In genomic region chr12:42981379-42981778, GRCh38 we compare ENCODE assay signal across 21 cellular contexts.
DNase-seq lines count a peak whose midpoint lies in the region; ATAC-seq and TF ChIP-seq lines count a peak whose summit lies in the region.
"Had no signal": no experiment of that assay in that cellular context is flagged by ENCODE, and none has a peak within 500 bp of the region (broad histone marks: within the 10 kb centered on the region; RNA-seq: fewer than 3 reads in every experiment).

No MANE protein-coding gene starts in this region.

- H4K20me1 ChIP-seq in H9 (ENCODE audit: control insufficient read depth, insufficient read depth, insufficient read length) = no peaks in the 10 kb centered on the region

- H3K27me3 ChIP-seq in right cardiac atrium (ENCODE audit: control insufficient read depth, insufficient read depth) (no peaks in the 10 kb centered on the region), left ventricle myocardium inferior (ENCODE audit: low read depth) (no peaks in the 10 kb centered on the region), H9 (ENCODE audit: insufficient read depth, low read length) (no peaks in the 10 kb centered on the region)
- H3K27me3 ChIP-seq: body of pancreas, right atrium auricular region had no signal

- H3K79me2 ChIP-seq in H9 (ENCODE audit: insufficient read depth, low read length) = no peaks in the 10 kb centered on the region

- H3K23ac ChIP-seq in H9 (ENCODE audit: insufficient read length, low read depth, low read length) = no peak overlapping the region

- H3K4me3 Mint-ChIP-seq in H9 = no peak overlapping the region
- H3K4me3 Mint-ChIP-seq: activated CD8-positive, alpha-beta memory T cell treated with anti-CD3 and anti-CD28 coated beads, Interleukin-2, amount 10 ng/mL, durations not matched to agents 7 days and 5 days; CD4-positive, alpha-beta memory T cell; neural crest cell had no signal

- H4K8ac ChIP-seq in H9 (replicated peaks; ENCODE audit: insufficient read length, low read depth, low read length) = no peak overlapping the region

- no peaks in the 10 kb centered on the region for H3K79me1 ChIP-seq in H9 (ENCODE audit: insufficient read depth, low read depth, low read length, poor library complexity, severe bottlenecking)

- no peak overlapping the region for H2AK5ac ChIP-seq in H9 (ENCODE audit: insufficient read length, low read length)

- no peak overlapping the region for H3T11ph ChIP-seq in H9 (ENCODE audit: low read length)

- H3K4me3 ChIP-seq in right cardiac atrium (ENCODE audit: low read length) = no peak overlapping the region
- H3K4me3 ChIP-seq in left ventricle myocardium inferior = no peak overlapping the region
- no peak overlapping the region for H3K4me3 ChIP-seq in astrocyte of the spinal cord (ENCODE audit: low read depth, low read length)
- H3K4me3 ChIP-seq: body of pancreas, right atrium auricular region had no signal

- H3K36me3 Mint-ChIP-seq in H9 (ENCODE audit: insufficient read depth in 1 of 3, low read depth in 3 of 3) = no peaks in the 10 kb centered on the region
- H3K36me3 Mint-ChIP-seq: activated CD8-positive, alpha-beta memory T cell treated with anti-CD3 and anti-CD28 coated beads, Interleukin-2, amount 10 ng/mL, durations not matched to agents 7 days and 5 days; CD4-positive, alpha-beta memory T cell had no signal

- H3K9ac ChIP-seq in H9 (ENCODE audit: extremely low read depth, insufficient read length, low read length) = no peak overlapping the region

- no peak overlapping the region for H2AFZ ChIP-seq in H9 (ENCODE audit: low read length)

- H3K23me2 ChIP-seq in H9 (ENCODE audit: insufficient read length, low read depth, low read length, poor library complexity, severe bottlenecking) = no peaks in the 10 kb centered on the region

- no peak overlapping the region for H3K27ac ChIP-seq in right cardiac atrium (ENCODE audit: low read length)
- no peak overlapping the region for H3K27ac ChIP-seq in left ventricle myocardium inferior (replicated peaks)
- no peak overlapping the region for H3K27ac ChIP-seq in H9 (ENCODE audit: insufficient read length, low read depth, low read length)
- H3K27ac ChIP-seq: body of pancreas had no signal

- peak; percentile 44 to 55 for ATAC-seq in right cardiac atrium
- ATAC-seq in GM19035 (IDR thresholded peaks at IDR 0.05; ENCODE audit: unreplicated experiment) = no peak
- ATAC-seq: activated CD8-positive, alpha-beta memory T cell treated with anti-CD3 and anti-CD28 coated beads, Interleukin-2, amount 10 ng/mL, durations not matched to agents 7 days and 5 days; body of pancreas had no signal

- H2BK5ac ChIP-seq in H9 (ENCODE audit: insufficient read length, low read length) = no peak overlapping the region

- H3K18ac ChIP-seq in H9 (ENCODE audit: insufficient read length, low read depth, low read length) = no peak overlapping the region

- intact Hi-C loops in right cardiac atrium (cut with DNase I) = no loop called here
- intact Hi-C loops in left ventricle myocardium inferior (cut with micrococcal nuclease) = no loop called here

- no peak overlapping the region for H3K4me2 ChIP-seq in H9 (ENCODE audit: insufficient read depth, insufficient read length, low read length)

- no peak overlapping the region for H3K56ac ChIP-seq in H9 (ENCODE audit: insufficient read length, low read depth, low read length)

- WGBS in right cardiac atrium = 73% methylated on average over 3 of the region's 3 CpGs
- WGBS in H9 (ENCODE audit: extremely low coverage, insufficient read length, low lambda C conversion rate) = no CpG with 5 or more reads among the region's 3 CpGs

- H2BK12ac ChIP-seq in H9 (ENCODE audit: insufficient read length, low read depth, low read length) = no peak overlapping the region

- peaks cover 18% of the 10 kb centered on the region for H3K27me3 Mint-ChIP-seq in H9 (ENCODE audit: low read depth)
- H3K27me3 Mint-ChIP-seq: activated CD8-positive, alpha-beta memory T cell treated with anti-CD3 and anti-CD28 coated beads, Interleukin-2, amount 10 ng/mL, durations not matched to agents 7 days and 5 days; CD4-positive, alpha-beta memory T cell had no signal

- no peak overlapping the region for H2BK20ac ChIP-seq in H9 (ENCODE audit: low read depth, low read length, poor library complexity, severe bottlenecking)

- H4K91ac ChIP-seq in H9 (ENCODE audit: insufficient read length, low read depth, low read length) = no peak overlapping the region

- no peak for DNase-seq in right cardiac atrium
- DNase-seq in left ventricle myocardium inferior = no peak
- peak; percentile 76 for DNase-seq in astrocyte of the spinal cord (ENCODE audit: low read depth, low spot score)
- peak; percentile 31 for DNase-seq in kidney glomerular epithelial cell (lab: John Stamatoyannopoulos, UW)
- DNase-seq in H9 = no peak
- no peak for DNase-seq in anterior cingulate cortex (lab: John Stamatoyannopoulos, UW)
- DNase-seq in KBM-7 = no peak
- DNase-seq: activated CD8-positive, alpha-beta memory T cell treated with anti-CD3 and anti-CD28 coated beads, Interleukin-2, amount 10 ng/mL, durations not matched to agents 7 days and 5 days; activated effector memory CD4-positive, alpha-beta T cell treated with anti-CD3 and anti-CD28 coated beads, Interleukin-2, amount 50 U/mL, for 16 hours; body of pancreas; CD4-positive, alpha-beta memory T cell; KG1; NCI-H146; NCI-H226; NK-92 treated with Interleukin-12 subunit alpha and Interleukin-12 subunit beta, amount 100 ng/mL, for 24 hours; SHP77; stimulated activated CD4-positive, alpha-beta T cell treated with anti-CD3 and anti-CD28 coated beads, Interleukin-2, amount 100 ng/mL, for 48 hours; T-helper 2 cell had no signal

- peaks cover 38 to 39% of the 10 kb centered on the region in 2 experiments for H3K4me1 Mint-ChIP-seq in H9
- H3K4me1 Mint-ChIP-seq: activated CD8-positive, alpha-beta memory T cell treated with anti-CD3 and anti-CD28 coated beads, Interleukin-2, amount 10 ng/mL, durations not matched to agents 7 days and 5 days; CD4-positive, alpha-beta memory T cell had no signal

- H3K9me3 Mint-ChIP-seq in H9 = no peaks in the 10 kb centered on the region
- H3K9me3 Mint-ChIP-seq: neural crest cell had no signal

- in situ Hi-C loops in astrocyte of the spinal cord (cut with HindIII; ENCODE audit: low sequenced_read_pairs) = no loop called here
- in situ Hi-C loops in KBM-7 (cut with MboI; ENCODE audit: low pct_unique_long_range_greater_than_20kb, low sequenced_read_pairs) = no loop called here

- no peak overlapping the region for H3K27ac Mint-ChIP-seq in H9
- H3K27ac Mint-ChIP-seq: activated CD8-positive, alpha-beta memory T cell treated with anti-CD3 and anti-CD28 coated beads, Interleukin-2, amount 10 ng/mL, durations not matched to agents 7 days and 5 days; CD4-positive, alpha-beta memory T cell had no signal

- H3K4me1 ChIP-seq in right cardiac atrium (ENCODE audit: control insufficient read depth, insufficient read depth, low read length) (no peaks in the 10 kb centered on the region), left ventricle myocardium inferior (peaks cover 6% of the 10 kb centered on the region), H9 (ENCODE audit: insufficient read depth, low read length) (no peaks in the 10 kb centered on the region; the same call in 1 of the 2 replicates)
- H3K4me1 ChIP-seq: body of pancreas, right atrium auricular region had no signal

- no peaks in the 10 kb centered on the region for H3K36me3 ChIP-seq in left ventricle myocardium inferior
- H3K36me3 ChIP-seq: right atrium auricular region had no signal

- H3K9me3 ChIP-seq in right cardiac atrium (ENCODE audit: control insufficient read depth, low read length) = no peaks in the 10 kb centered on the region
- peaks cover 5% of the 10 kb centered on the region for H3K9me3 ChIP-seq in left ventricle myocardium inferior (replicated peaks)
- H3K9me3 ChIP-seq in H9 (ENCODE audit: control insufficient read depth, low read depth, low read length) = no peaks in the 10 kb centered on the region
- H3K9me3 ChIP-seq: body of pancreas, right atrium auricular region had no signal

- no peak overlapping the region for H3K4ac ChIP-seq in H9 (ENCODE audit: low read depth, low read length)

- H3K14ac ChIP-seq in H9 (ENCODE audit: insufficient read depth, low read length) = no peak overlapping the region

- TF ChIP-seq CTCF in left ventricle myocardium inferior (IDR thresholded peaks at IDR 0.05; ENCODE audit: borderline replicate concordance) (no peak), astrocyte of the spinal cord (IDR thresholded peaks at IDR 0.05; ENCODE audit: low read depth, low read length) (no peak), H9 (conservative IDR thresholded peaks at IDR 0.05) (no peak)

- H2BK120ac ChIP-seq in H9 (ENCODE audit: low read depth, low read length, poor library complexity, severe bottlenecking) = no peak overlapping the region

- H2BK15ac ChIP-seq in H9 (ENCODE audit: low read depth, low read length) = no peak overlapping the region

- H4K5ac ChIP-seq in H9 (ENCODE audit: insufficient read length, low read depth, low read length) = no peak overlapping the region

Comparison
In these comparisons a context has a peak if more than half of its experiments do, and no peak if none do; other contexts are left out.
1. DNase-seq: peak in astrocyte of the spinal cord (single experiment) and kidney glomerular epithelial cell (single experiment); none in right cardiac atrium (0 of 3), left ventricle myocardium inferior (single experiment), H9 (single experiment), anterior cingulate cortex (0 of 58) and KBM-7 (single experiment).